ENCODE assay signal across 23 cellular contexts in genomic region chr1:32891630-32892029, GRCh38. TPM values are rescaled to one million over a fixed set of nuclear protein-coding genes. Genes with fewer than 3 reads are reported as not detected.
DNase-seq lines count a peak whose midpoint lies in the region; ATAC-seq, FAIRE-seq and TF ChIP-seq lines count a peak whose summit lies in the region.
"Had no signal": no experiment of that assay in that cellular context is flagged by ENCODE, and none has a peak within 500 bp of the region (broad histone marks: within the 10 kb centered on the region; RNA-seq: fewer than 3 reads in every experiment).

No MANE protein-coding gene starts in this region.

- POLR2A ChIA-PET in GM12878 (lab: Charles Lee): no interaction called here

- peaks cover 14 to 27% (median 20%) of the 10 kb centered on the region in 3 donors for H3K4me1 Mint-ChIP-seq in naive B cell

- peak overlapping the region in 1 of 6 donors; percentile 12 for H3K27ac Mint-ChIP-seq in naive B cell
- H3K27ac Mint-ChIP-seq: H9 had no signal

- H3K27ac ChIP-seq in GM12878 (ENCODE audit: control insufficient read depth, insufficient read depth) (no peak overlapping the region), temporal lobe (ENCODE audit: low read depth, low read length) (peak overlapping the region; percentile 20), sigmoid colon (no peak overlapping the region)
- H3K27ac ChIP-seq: BLaER1 had no signal

- H3K36me3 Mint-ChIP-seq in naive B cell: peaks cover 0 to 10% of the 10 kb centered on the region in 2 donors

- peak; percentile 44 for FAIRE-seq in GM12878 (lab: Jason Lieb, UNC)
- FAIRE-seq: GM12892, GM19239 had no signal

- intact Hi-C loops in GM12878 (cut with micrococcal nuclease; ENCODE audit: unreplicated experiment) (no loop called here), sigmoid colon (cut with DNase I) (no loop called here)

- peaks cover 52 to 97% (median 86%) of the 10 kb centered on the region in 3 donors for H3K27me3 Mint-ChIP-seq in naive B cell

- H3K4me3 ChIP-seq in GM12878 (no peak overlapping the region), sigmoid colon (no peak overlapping the region)
- H3K4me3 ChIP-seq: BLaER1 had no signal

- no peak overlapping the region for H3K9ac ChIP-seq in GM12878 (ENCODE audit: control insufficient read depth, insufficient read depth, low read length)
- H3K9ac ChIP-seq: BLaER1 had no signal

- H3K36me3 ChIP-seq in GM12878 (ENCODE audit: control insufficient read depth in 2 of 2, insufficient read depth in 2 of 2, low read length in 1 of 2) (no peaks in the 10 kb centered on the region), sigmoid colon (no peaks in the 10 kb centered on the region)

- TF ChIP-seq POLR2A in GM12878 (IDR thresholded peaks at IDR 0.05; ENCODE audit: low read depth, low read length) (no peak), sigmoid colon (IDR thresholded peaks at IDR 0.05) (no peak), GM18505 (IDR thresholded peaks at IDR 0.05; ENCODE audit: borderline replicate concordance, extremely low read depth, insufficient read depth, insufficient read length) (no peak)

- in situ Hi-C loops in GM12878 (cut with MboI): no loop called here

- H3K4me2 ChIP-seq in GM12878 (ENCODE audit: control insufficient read depth, insufficient read depth): no peak overlapping the region

- H3K4me3 Mint-ChIP-seq in naive B cell: peak overlapping the region in 5 of 8 donors; percentile 9 to 79 (median 69)

- H3K9me3 ChIP-seq in GM12878 (replicated peaks; ENCODE audit: control insufficient read depth, insufficient read depth, low read length) (no peaks in the 10 kb centered on the region; the same call in 2 of the 3 replicates), sigmoid colon (no peaks in the 10 kb centered on the region)
- H3K9me3 ChIP-seq: BLaER1 had no signal

- no peak overlapping the region for H2AFZ ChIP-seq in GM12878 (ENCODE audit: control insufficient read depth, low read depth, low read length)

- H3K4me1 ChIP-seq in GM12878 (ENCODE audit: control insufficient read depth, insufficient read depth, low read length): no peaks in the 10 kb centered on the region
- peaks cover 0 to 17% (median 15%) of the 10 kb centered on the region in 4 donors for H3K4me1 ChIP-seq in sigmoid colon

- no peak for TF ChIP-seq CTCF in GM12878 (IDR thresholded peaks at IDR 0.05 in 2 of 3, conservative IDR thresholded peaks at IDR 0.05 in 1 of 3; ENCODE audit: control insufficient read depth in 2 of 3, extremely low read depth in 1 of 3, insufficient read depth in 1 of 3, low read depth in 3 of 3, low read length in 3 of 3)
- TF ChIP-seq CTCF in sigmoid colon (IDR thresholded peaks at IDR 0.05): no peak

- RAD21 ChIA-PET in GM12878 (lab: Charles Lee; ENCODE audit: unreplicated experiment): interaction anchor here (1.0 to 1.3 kb wide), 2 partner anchors 163 to 179 kb away, joined by 3 to 4 read pairs; no protein-coding TSS in a partner anchor

- SMC1A ChIA-PET in GM12878 (lab: Charles Lee; ENCODE audit: uncharacterized antibody, unreplicated experiment): no interaction called here

- DNase-seq in activated effector memory CD4-positive, alpha-beta T cell treated with anti-CD3 and anti-CD28 coated beads, Interleukin-2, amount 50 U/mL, for 16 hours: peak; percentile 13
- DNase-seq in activated effector memory CD4-positive, alpha-beta T cell treated with Interleukin-2 at 50 U/mL for 16 hours: no peak
- DNase-seq in GM12878 (ENCODE audit: low read depth, low spot score): no peak
- no peak for DNase-seq in naive B cell
- DNase-seq in sigmoid colon: no peak
- no peak for DNase-seq in AG08396 (ENCODE audit: low spot score)
- DNase-seq: 8988T; CD8-positive, alpha-beta memory T cell; DND-41; GDM1; H9; IMR-90; NCI-H1105; NCI-H1694; NCI-H524 had no signal

- no peak for TF ChIP-seq RAD21 in GM12878 (IDR thresholded peaks at IDR 0.05; ENCODE audit: insufficient read depth, low read depth, low read length)

- WGBS in GM12878 (ENCODE audit: insufficient coverage, insufficient replicate concordance, low lambda C conversion rate, missing lambda C conversion rate): 43% methylated on average over 3 of the region's 3 CpGs
- WGBS in sigmoid colon, 2 donors: 94 to 95% methylated on average over 3 of the region's 3 CpGs

- peaks cover 0 to 6% (median 3%) of the 10 kb centered on the region in 7 donors for H3K9me3 Mint-ChIP-seq in naive B cell

- CTCF ChIA-PET in GM12878 (lab: Yijun Ruan, JAX): interaction anchor here (1.0 to 6.5 kb wide), 3 partner anchors 10 to 266 kb away, joined by 3 to 36 read pairs (median 4); partner anchors contain the start of gene TMEM54

- no peaks in the 10 kb centered on the region for H3K79me2 ChIP-seq in GM12878 (ENCODE audit: control insufficient read depth, insufficient read depth, low read length)

- ATAC-seq in GM12878: no peak
- ATAC-seq in naive B cell (ENCODE audit: low read depth in 2 of 2): no peak
- ATAC-seq in GM18505 (IDR thresholded peaks at IDR 0.05; ENCODE audit: unreplicated experiment): no peak
- ATAC-seq: Panc1 had no signal

- H3K27me3 ChIP-seq in GM12878 (replicated peaks in 1 of 2; ENCODE audit: control insufficient read depth in 2 of 2, insufficient read depth in 2 of 2, low read length in 1 of 2): peaks cover 12 to 18% of the 10 kb centered on the region in 2 experiments
- peaks cover 19 to 55% (median 41%) of the 10 kb centered on the region in 3 donors for H3K27me3 ChIP-seq in sigmoid colon

- no peaks in the 10 kb centered on the region for H4K20me1 ChIP-seq in GM12878 (ENCODE audit: control insufficient read depth, insufficient read depth)

- no TSS peak for BruUV-seq in GM12878 (replicated peaks; lab: Mats Ljungman, UMichigan)

- TF ChIP-seq EP300 in GM12878 (IDR thresholded peaks at IDR 0.05; ENCODE audit: borderline replicate concordance in 1 of 2, control insufficient read depth in 1 of 2, low read depth in 2 of 2, low read length in 2 of 2) (no peak), sigmoid colon (IDR thresholded peaks at IDR 0.05) (no peak)

RNA-seq across cellular contexts. Expression of gene HPCA, which starts 5.3 kb away (rescaled TPM):
- total RNA-seq in GM12878 (2013; cell fraction: nucleolus; rRNA removed): 0.35 TPM in 1 of 2 replicates, not detected in the other
- total RNA-seq in GM12878 (2014; rRNA removed) (not detected in 2 replicates), GM12878 (2014; rRNA removed; fragmentation: Illumina TruSeq; extraction: Trizol) (not detected in 2 replicates), GM12878 (2021) (not detected in 2 replicates), temporal lobe (42.0 TPM), sigmoid colon (not detected)
- polyA plus RNA-seq in GM12878 (2011; ENCODE audit: low read depth): not detected
- polyA plus RNA-seq in GM12878 (2011; rRNA removed) (0.11 TPM in 1 of 2 replicates, not detected in the other), GM12878 (2014; fragmentation: Illumina TruSeq; extraction: Trizol) (not detected in 2 replicates), GM12878 (2014; fragmentation: Nextera tagmentation; extraction: Ambion mirVana) (not detected), GM12878 (2014; rRNA removed) (not detected in 2 replicates), GM12878 (2016; fragmentation: Nextera tagmentation; extraction: Ambion mirVana) (not detected), naive B cell (ENCODE audit: low read depth in 6 of 6) (not detected), sigmoid colon (1 to 10 TPM; 1.2 to 1.9 (median 1.8) TPM)
- polyA plus RNA-seq in GM12878 (2011; cell fraction: cytosol; rRNA removed): 0.06 and 0.12 TPM in 2 replicates
- polyA plus RNA-seq in GM12878 (2011; cell fraction: nucleus; rRNA removed): 0.48 and 1.8 TPM in 2 replicates
- polyA plus RNA-seq in GM12878 (2012): 0.07 TPM in 1 of 2 replicates, not detected in the other
- polyA minus RNA-seq in GM12878 (2011; rRNA and poly(A)+ RNA removed): not detected in 2 replicates
- polyA minus RNA-seq in GM12878 (2011; cell fraction: cytosol; rRNA and poly(A)+ RNA removed): not detected in 2 replicates
- polyA minus RNA-seq in GM12878 (2011; cell fraction: nucleus; rRNA and poly(A)+ RNA removed): not detected in 2 replicates
- total RNA-seq: CD8-positive, alpha-beta memory T cell; HT1080; IMR-90; LHCN-M2 had no signal
- polyA plus RNA-seq: CD8-positive, alpha-beta memory T cell had no signal

RNA-seq across cellular contexts. Expression of gene TMEM54, which starts 9.6 kb away (rescaled TPM):
- 0.93 and 1.4 TPM in 2 replicates for total RNA-seq in GM12878 (2013; cell fraction: nucleolus; rRNA removed)
- total RNA-seq in GM12878 (2014; rRNA removed) (0.34 and 0.71 TPM in 2 replicates), GM12878 (2014; rRNA removed; fragmentation: Illumina TruSeq; extraction: Trizol) (0.18 and 0.45 TPM in 2 replicates), GM12878 (2021) (0.59 and 1.1 TPM in 2 replicates), temporal lobe (3.7 TPM), sigmoid colon (100 to 1,000 TPM in 1 of 4 donors, 10 to 100 TPM in 3; 47.4 to 135 (median 57.9) TPM)
- 0.33 TPM for polyA plus RNA-seq in GM12878 (2011; ENCODE audit: low read depth)
- polyA plus RNA-seq in GM12878 (2011; rRNA removed) (0.63 and 0.80 TPM in 2 replicates), GM12878 (2014; fragmentation: Illumina TruSeq; extraction: Trizol) (0.16 TPM in 1 of 2 replicates, not detected in the other), GM12878 (2014; fragmentation: Nextera tagmentation; extraction: Ambion mirVana) (under 1 TPM in 1 of 2 experiments, not detected in 1; 0.07 TPM), GM12878 (2014; rRNA removed) (0.56 and 0.76 TPM in 2 replicates), GM12878 (2016; fragmentation: Nextera tagmentation; extraction: Ambion mirVana) (under 1 TPM; 0.71 to 0.94 TPM), naive B cell (ENCODE audit: low read depth in 6 of 6) (not detected), sigmoid colon (100 to 1,000 TPM; 699 to 799 (median 707) TPM)
- 3.4 and 4.0 TPM in 2 replicates for polyA plus RNA-seq in GM12878 (2011; cell fraction: cytosol; rRNA removed)
- polyA plus RNA-seq in GM12878 (2011; cell fraction: nucleus; rRNA removed): 0.82 and 1.3 TPM in 2 replicates
- polyA plus RNA-seq in GM12878 (2012): 0.45 and 0.91 TPM in 2 replicates
- polyA minus RNA-seq in GM12878 (2011; rRNA and poly(A)+ RNA removed): 1.2 and 2.3 TPM in 2 replicates
- not detected in 2 replicates for polyA minus RNA-seq in GM12878 (2011; cell fraction: cytosol; rRNA and poly(A)+ RNA removed)
- 0.67 TPM in 1 of 2 replicates, not detected in the other for polyA minus RNA-seq in GM12878 (2011; cell fraction: nucleus; rRNA and poly(A)+ RNA removed)
- polyA plus RNA-seq: CD8-positive, alpha-beta memory T cell had no signal

RNA-seq across cellular contexts. Expression of gene FNDC5, which starts 20.9 kb away (rescaled TPM):
- not detected in 2 replicates for total RNA-seq in GM12878 (2013; cell fraction: nucleolus; rRNA removed)
- total RNA-seq in GM12878 (2014; rRNA removed): not detected in 2 replicates
- not detected in 2 replicates for total RNA-seq in GM12878 (2014; rRNA removed; fragmentation: Illumina TruSeq; extraction: Trizol)
- total RNA-seq in GM12878 (2021): not detected in 2 replicates
- polyA plus RNA-seq in GM12878 (2011; ENCODE audit: low read depth): 0.35 TPM
- 0.23 and 0.36 TPM in 2 replicates for polyA plus RNA-seq in GM12878 (2011; rRNA removed)
- 0.05 TPM in 1 of 2 replicates, not detected in the other for polyA plus RNA-seq in GM12878 (2011; cell fraction: cytosol; rRNA removed)
- polyA plus RNA-seq in GM12878 (2011; cell fraction: nucleus; rRNA removed): 1.3 and 1.6 TPM in 2 replicates
- 0.39 and 0.55 TPM in 2 replicates for polyA plus RNA-seq in GM12878 (2012)
- polyA plus RNA-seq in GM12878 (2014; fragmentation: Illumina TruSeq; extraction: Trizol): 0.01 TPM in 1 of 2 replicates, not detected in the other
- under 1 TPM; 0.14 to 0.26 TPM for polyA plus RNA-seq in GM12878 (2014; fragmentation: Nextera tagmentation; extraction: Ambion mirVana)
- not detected in 2 replicates for polyA plus RNA-seq in GM12878 (2014; rRNA removed)
- under 1 TPM; 0.11 to 0.29 TPM for polyA plus RNA-seq in GM12878 (2016; fragmentation: Nextera tagmentation; extraction: Ambion mirVana)
- polyA minus RNA-seq in GM12878 (2011; rRNA and poly(A)+ RNA removed): 0.10 TPM in 1 of 2 replicates, not detected in the other
- not detected in 2 replicates for polyA minus RNA-seq in GM12878 (2011; cell fraction: cytosol; rRNA and poly(A)+ RNA removed)
- not detected in 2 replicates for polyA minus RNA-seq in GM12878 (2011; cell fraction: nucleus; rRNA and poly(A)+ RNA removed)
- under 1 TPM in 1 of 6 donors, not detected in 5; 0.20 TPM for polyA plus RNA-seq in naive B cell (ENCODE audit: low read depth in 6 of 6)
- 15.0 TPM for total RNA-seq in temporal lobe
- 10 to 100 TPM in 1 of 4 donors, 1 to 10 TPM in 1, under 1 TPM in 2; 0.41 to 10.2 (median 1.6) TPM for total RNA-seq in sigmoid colon
- polyA plus RNA-seq in sigmoid colon: 1 to 10 TPM in 1 of 3 donors, under 1 TPM in 1, not detected in 1; 0.20 to 1.2 TPM
- total RNA-seq: CD8-positive, alpha-beta memory T cell had no signal

Comparison
In these comparisons a context has a peak if more than half of its experiments do, and no peak if none do; other contexts are left out.
1. RNA of gene HPCA, which starts 5.3 kb away (total RNA-seq): 42.0 TPM in temporal lobe (single experiment); not detected in sigmoid colon and 0.35 TPM in GM12878; every median in the first group is over 10 times any median in the second.
2. RNA of gene TMEM54, which starts 9.6 kb away (total RNA-seq): 47.4 to 135 TPM in sigmoid colon; 3.7 TPM in temporal lobe (single experiment) and 0.18 to 1.4 TPM in GM12878; every median in the first group is over 10 times any median in the second.